ENCODE assay signal across 9 cellular contexts in the genomic region with DNA sequence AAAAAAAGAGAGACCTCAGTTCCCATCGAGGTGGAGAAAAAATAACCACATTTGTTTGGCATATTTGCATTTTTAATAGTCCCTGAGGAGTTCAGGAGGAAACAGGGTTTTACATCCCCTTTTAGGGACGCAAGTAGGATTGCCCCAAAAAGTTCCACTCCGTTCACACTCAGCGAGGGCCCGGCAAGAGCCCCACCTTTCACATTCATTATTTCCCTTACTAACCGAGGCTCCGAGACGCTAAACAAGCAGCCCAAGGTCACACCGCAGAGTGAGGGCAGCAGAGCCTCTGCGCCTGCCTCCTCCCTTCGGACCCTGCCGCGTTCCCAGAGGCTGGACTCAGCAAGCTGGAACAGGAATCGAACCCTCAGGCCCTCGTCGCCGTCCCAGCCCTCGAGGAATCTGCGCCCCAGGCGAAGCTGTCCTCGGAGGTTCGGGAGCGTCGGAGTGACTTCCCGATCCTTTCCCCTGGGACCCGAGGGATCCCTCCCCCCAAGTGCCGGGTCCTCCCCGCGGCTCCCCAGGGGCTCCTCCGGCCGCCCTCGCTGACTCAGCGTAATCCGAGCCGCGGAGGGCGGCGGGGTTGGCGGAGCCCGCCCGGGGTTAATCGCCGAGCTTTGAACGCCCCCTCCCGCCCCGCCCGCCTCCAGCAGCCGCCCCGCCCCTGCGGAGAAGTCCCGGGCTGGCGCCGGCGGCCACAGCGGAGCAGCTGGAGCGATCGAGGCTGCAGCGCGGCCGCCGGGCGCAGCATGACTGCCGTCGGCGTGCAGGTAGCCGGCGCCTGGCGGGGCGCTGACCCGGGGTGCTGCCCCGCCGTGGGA. TPM values are rescaled to one million over a fixed set of nuclear protein-coding genes. Genes with fewer than 3 reads are reported as not detected.
DNase-seq lines count a peak whose midpoint lies in the region; ATAC-seq and TF ChIP-seq lines count a peak whose summit lies in the region.
"Had no signal": no experiment of that assay in that cellular context is flagged by ENCODE, and none has a peak within 500 bp of the region (broad histone marks: within the 10 kb centered on the region; RNA-seq: fewer than 3 reads in every experiment).

A gene with protein sequence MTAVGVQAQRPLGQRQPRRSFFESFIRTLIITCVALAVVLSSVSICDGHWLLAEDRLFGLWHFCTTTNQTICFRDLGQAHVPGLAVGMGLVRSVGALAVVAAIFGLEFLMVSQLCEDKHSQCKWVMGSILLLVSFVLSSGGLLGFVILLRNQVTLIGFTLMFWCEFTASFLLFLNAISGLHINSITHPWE (plus strand): TSS at position 700 of the 821 bp plus-strand sequence. CDS start 50 bp downstream, at position 750.

- H3K9me3 ChIP-seq in HEK293 (ENCODE audit: control insufficient read depth, insufficient read depth, low read depth, low read length) (no peaks in the 10 kb centered on the region), heart left ventricle (no peaks in the 10 kb centered on the region), trophoblast cell (ENCODE audit: insufficient read depth, low read depth, low read length) (no peaks in the 10 kb centered on the region)

- peak within 1 kb of the TSS; percentile 13 for H2AK5ac ChIP-seq in trophoblast cell (ENCODE audit: low read length)

- H2AFZ ChIP-seq in trophoblast cell (ENCODE audit: insufficient read depth, low read length, poor library complexity): peak within 1 kb of the TSS; percentile 48

- H3K18ac ChIP-seq in trophoblast cell (ENCODE audit: low read length): peak within 1 kb of the TSS; percentile 87

- peaks cover 24% of the 10 kb centered on the region for H3K79me1 ChIP-seq in trophoblast cell (ENCODE audit: low read length)

- intact Hi-C loops in activated CD8-positive, alpha-beta T cell treated with anti-CD3 and anti-CD28 coated beads for 36 hours (cut with micrococcal nuclease): no loop called here
- intact Hi-C loops in heart left ventricle (cut with DNase I): no loop called here

- DNase-seq in AG08395 (ENCODE audit: low spot score) (peak; percentile 76), GM10266 (ENCODE audit: extremely low spot score) (peak; percentile 83), LoVo (ENCODE audit: low spot score) (peak; percentile 69), heart left ventricle (peak; percentile 68 to 83 (median 71)), trophoblast cell (peak; percentile 56 to 73), T-helper 9 cell (no peak)
- DNase-seq in activated CD8-positive, alpha-beta T cell treated with anti-CD3 and anti-CD28 coated beads for 36 hours: peak; percentile 24

- H4K8ac ChIP-seq in trophoblast cell (ENCODE audit: low read depth, low read length): peak within 1 kb of the TSS; percentile 77

- H3K36me3 ChIP-seq in HEK293 (ENCODE audit: control insufficient read depth in 2 of 2, insufficient read depth in 1 of 2, low read length in 2 of 2): no peaks in the 10 kb centered on the region
- no peaks in the 10 kb centered on the region for H3K36me3 ChIP-seq in heart left ventricle
- H3K36me3 ChIP-seq in trophoblast cell (ENCODE audit: control insufficient read depth in 1 of 2, insufficient read depth in 2 of 2, low read length in 2 of 2): no peaks in the 10 kb centered on the region

- peaks cover 3% of the 10 kb centered on the region for H3K4me1 Mint-ChIP-seq in activated CD8-positive, alpha-beta T cell treated with anti-CD3 and anti-CD28 coated beads for 36 hours (ENCODE audit: low read depth)

- no peak within 1 kb of the TSS for H3K23ac ChIP-seq in trophoblast cell (ENCODE audit: low read length)

- H3K27ac Mint-ChIP-seq in activated CD8-positive, alpha-beta T cell treated with anti-CD3 and anti-CD28 coated beads for 36 hours: no peak within 1 kb of the TSS

- peak within 1 kb of the TSS; percentile 83 for H3K14ac ChIP-seq in trophoblast cell (ENCODE audit: low read length)

- peaks cover 2% of the 10 kb centered on the region for H3K79me2 ChIP-seq in trophoblast cell (ENCODE audit: control insufficient read depth, insufficient read depth, low read length, poor library complexity)

- CTCF ChIA-PET in HEK293 (lab: Yijun Ruan, JAX): interaction anchor here (1.5 to 2.1 kb wide), 2 partner anchors 23 to 45 kb away, joined by 3 to 6 read pairs; no protein-coding TSS in a partner anchor
- CTCF ChIA-PET in activated CD8-positive, alpha-beta T cell treated with anti-CD3 and anti-CD28 coated beads for 36 hours (lab: Charles Lee): no interaction called here

- TF ChIP-seq CTCF in GM10266 (IDR thresholded peaks at IDR 0.05; ENCODE audit: control insufficient read depth, insufficient read depth, low read depth, missing control alignments): no peak
- no peak for TF ChIP-seq CTCF in HEK293 (tag by site-specific recombination; IDR thresholded peaks at IDR 0.05)
- TF ChIP-seq CTCF in activated CD8-positive, alpha-beta T cell treated with anti-CD3 and anti-CD28 coated beads for 36 hours (IDR thresholded peaks at IDR 0.05): no peak
- no peak for TF ChIP-seq CTCF in heart left ventricle (IDR thresholded peaks at IDR 0.05)

- H3K9ac ChIP-seq in trophoblast cell (ENCODE audit: low read length): no peak within 1 kb of the TSS

- H3K4me1 ChIP-seq in HEK293 (ENCODE audit: control insufficient read depth, insufficient read depth, low read length): 0 out of 2 replicates have a peak, but pooled peaks cover 3% of the 10 kb centered on the region
- peaks cover 0 to 53% (median 11%) of the 10 kb centered on the region in 12 donors for H3K4me1 ChIP-seq in heart left ventricle
- peaks cover 46 to 64% of the 10 kb centered on the region in 2 experiments for H3K4me1 ChIP-seq in trophoblast cell (ENCODE audit: control insufficient read depth in 1 of 2, insufficient read depth in 2 of 2, low read length in 2 of 2)

- H3K4me3 ChIP-seq in HEK293 (ENCODE audit: low read depth, low read length): peak within 1 kb of the TSS; percentile 37
- peak within 1 kb of the TSS; percentile 13 to 68 (median 56) for H3K4me3 ChIP-seq in heart left ventricle
- H3K4me3 ChIP-seq in trophoblast cell (ENCODE audit: low read depth, low read length): peak within 1 kb of the TSS; percentile 67

- H3K9me3 Mint-ChIP-seq in activated CD8-positive, alpha-beta T cell treated with anti-CD3 and anti-CD28 coated beads for 36 hours: no peaks in the 10 kb centered on the region

- H3K27me3 ChIP-seq in heart left ventricle (peaks cover 0 to 23% (median 0%) of the 10 kb centered on the region in 9 donors), trophoblast cell (ENCODE audit: insufficient read depth, low read length) (no peaks in the 10 kb centered on the region)

- peak within 1 kb of the TSS; percentile 73 for H2BK120ac ChIP-seq in trophoblast cell (ENCODE audit: insufficient read depth, low read length, poor library complexity)

- peak within 1 kb of the TSS; percentile 68 for H4K12ac ChIP-seq in trophoblast cell (ENCODE audit: low read depth, low read length)

- H3K36me3 Mint-ChIP-seq in activated CD8-positive, alpha-beta T cell treated with anti-CD3 and anti-CD28 coated beads for 36 hours (ENCODE audit: low read depth): no peaks in the 10 kb centered on the region

- POLR2A ChIA-PET in HEK293 (lab: Yijun Ruan, JAX): interaction anchor here (0.6 to 1.1 kb wide), 2 partner anchors 9 to 822 kb away, joined by 3 to 4 read pairs; no protein-coding TSS in a partner anchor
- POLR2A ChIA-PET in activated CD8-positive, alpha-beta T cell treated with anti-CD3 and anti-CD28 coated beads for 36 hours (lab: Charles Lee): no interaction called here

- H3K4ac ChIP-seq in trophoblast cell (ENCODE audit: low read depth, low read length): peak within 1 kb of the TSS; percentile 41

- H3K27ac ChIP-seq in HEK293 (ENCODE audit: extremely low read depth, low read depth, low read length): peak within 1 kb of the TSS; percentile 65; the same call in 1 of the 2 replicates
- peak within 1 kb of the TSS in 7 of 12 donors; percentile 34 to 83 (median 48) for H3K27ac ChIP-seq in heart left ventricle
- H3K27ac ChIP-seq in trophoblast cell (ENCODE audit: low read depth, low read length): peak within 1 kb of the TSS; percentile 37

- peak within 1 kb of the TSS; percentile 65 for H3K4me2 ChIP-seq in trophoblast cell (ENCODE audit: low read length)

- TF ChIP-seq POLR2A in heart left ventricle (IDR thresholded peaks at IDR 0.05): no peak

- WGBS in heart left ventricle, 4 donors: 6 to 35% (median 8%) methylated on average over 7 to 72 of the region's 72 CpGs
- WGBS in trophoblast cell (ENCODE audit: extremely low coverage, insufficient coverage, insufficient read length): no CpG with 5 or more reads among the region's 72 CpGs

- peak within 1 kb of the TSS; percentile 39 for H2BK12ac ChIP-seq in trophoblast cell (ENCODE audit: low read length)

- H4K91ac ChIP-seq in trophoblast cell (ENCODE audit: low read depth, low read length): peak within 1 kb of the TSS; percentile 84

- peak within 1 kb of the TSS; percentile 42 for H2BK5ac ChIP-seq in trophoblast cell (ENCODE audit: low read depth, low read length, poor library complexity)

- H3K27me3 Mint-ChIP-seq in activated CD8-positive, alpha-beta T cell treated with anti-CD3 and anti-CD28 coated beads for 36 hours: peaks cover 37% of the 10 kb centered on the region

- peak within 1 kb of the TSS; percentile 23 for H3K4me3 Mint-ChIP-seq in activated CD8-positive, alpha-beta T cell treated with anti-CD3 and anti-CD28 coated beads for 36 hours

- peak; percentile 77 for ATAC-seq in activated CD8-positive, alpha-beta T cell treated with anti-CD3 and anti-CD28 coated beads for 36 hours
- peak; percentile 44 to 91 (median 79) for ATAC-seq in heart left ventricle

TF ChIP-seq in HEK293, 187 proteins besides CTCF, POLR2A, EP300 and RAD21 (continues in another document):
- TF ChIP-seq ZNF585B (tag by site-specific recombination; IDR thresholded peaks at IDR 0.05) (no peak), ZSCAN23 (tag by site-specific recombination; IDR thresholded peaks at IDR 0.05) (no peak), ZNF23 (tag by site-specific recombination; IDR thresholded peaks at IDR 0.05; ENCODE audit: borderline replicate concordance) (no peak), ZNF175 (tag by site-specific recombination; IDR thresholded peaks at IDR 0.05) (no peak), GLI2 (tag by site-specific recombination; IDR thresholded peaks at IDR 0.05; ENCODE audit: borderline replicate concordance, low read depth) (no peak), REPIN1 (tag by site-specific recombination; IDR thresholded peaks at IDR 0.05; ENCODE audit: low read depth) (no peak), ZNF777 (tag by site-specific recombination; IDR thresholded peaks at IDR 0.05; ENCODE audit: borderline replicate concordance) (peak; percentile 73; the same call in 1 of the 2 replicates), ZNF114 (tag by site-specific recombination; IDR thresholded peaks at IDR 0.05) (no peak), FEZF1 (tag by site-specific recombination; IDR thresholded peaks at IDR 0.05) (no peak)

RNA-seq across cellular contexts. Expression of the gene that starts here (rescaled TPM):
- not detected for total RNA-seq in activated CD8-positive, alpha-beta T cell treated with anti-CD3 and anti-CD28 coated beads for 36 hours
- 10 to 100 TPM in 2 of 9 donors, 1 to 10 TPM in 6, under 1 TPM in 1; 0.81 to 24.6 (median 1.7) TPM for total RNA-seq in heart left ventricle
- polyA plus RNA-seq in heart left ventricle: under 1 TPM; 0.75 to 0.88 TPM
- polyA plus RNA-seq in trophoblast cell (2013): 12.0 and 12.4 TPM in 2 replicates
- total RNA-seq: T-helper 2 cell treated with Interferon-gamma antibody and Interleukin-4, amounts not matched to agents 100 ng/mL and 5 ng/mL, for 36 hours had no signal

Comparison
In these comparisons a context has a peak if more than half of its experiments do, and no peak if none do; other contexts are left out.
1. Peak in DNase-seq and ATAC-seq in activated CD8-positive, alpha-beta T cell treated with anti-CD3 and anti-CD28 coated beads for 36 hours; RNA of the gene not detected or under 1 TPM.